Comparison of ENCODE assay signal across 23 cellular contexts in the genomic region with DNA sequence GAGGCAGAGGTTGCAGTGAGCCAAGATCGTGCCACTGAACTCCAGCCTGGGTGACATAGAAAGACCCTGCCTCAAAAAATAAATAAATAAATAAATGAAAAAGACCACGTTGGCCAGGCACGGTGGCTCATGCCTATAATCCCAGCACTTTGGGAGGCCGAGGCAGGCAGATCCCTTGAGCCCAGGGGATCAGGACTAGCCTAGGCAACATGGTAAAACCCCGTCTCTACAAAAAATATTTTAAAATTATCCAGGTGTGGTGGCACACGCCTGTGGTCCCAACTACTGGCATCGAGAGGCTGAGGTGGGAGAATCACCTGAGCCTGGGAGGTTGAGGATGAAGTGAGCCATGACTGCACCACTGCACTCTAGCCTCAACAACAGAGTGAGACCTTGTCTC.
A peak's percentile ranks its signal among the peaks of the same experiment; 100 is the strongest.
DNase-seq lines count a peak whose midpoint lies in the region; ATAC-seq, FAIRE-seq and TF ChIP-seq lines count a peak whose summit lies in the region.
"Had no signal": no experiment of that assay in that cellular context is flagged by ENCODE, and none has a peak within 500 bp of the region (broad histone marks: within the 10 kb centered on the region; RNA-seq: fewer than 3 reads in every experiment).

No MANE protein-coding gene starts in this region.

- TF ChIP-seq RAD21 in HepG2 (CRISPR knock-in tag; IDR thresholded peaks at IDR 0.05): no peak

- H3K4me2 ChIP-seq in HepG2 (ENCODE audit: low read depth, low read length): no peak overlapping the region
- H3K4me2 ChIP-seq: KMS-11 had no signal

- BruUV-seq in HepG2 (replicated peaks; lab: Mats Ljungman, UMichigan): no TSS peak

- no peaks in the 10 kb centered on the region for H3K36me3 Mint-ChIP-seq in mesothelial cell of epicardium
- H3K36me3 Mint-ChIP-seq: immature natural killer cell, T-cell had no signal

- H3K27me3 ChIP-seq in right lobe of liver (no peaks in the 10 kb centered on the region), HepG2 (ENCODE audit: control insufficient read depth in 1 of 2, insufficient read depth in 2 of 2, low read length in 2 of 2) (no peaks in the 10 kb centered on the region), right atrium auricular region (no peaks in the 10 kb centered on the region), skeletal muscle tissue (ENCODE audit: control insufficient read depth in 3 of 3, insufficient read depth in 3 of 3, low read length in 3 of 3) (no peaks in the 10 kb centered on the region), aorta (ENCODE audit: control insufficient read depth in 1 of 2, insufficient read depth in 2 of 2, low read length in 1 of 2) (no peaks in the 10 kb centered on the region)
- H3K27me3 ChIP-seq: ovary, SJSA1 had no signal

- TF ChIP-seq POLR2A in right lobe of liver (IDR thresholded peaks at IDR 0.05) (no peak), HepG2 (IDR thresholded peaks at IDR 0.05; ENCODE audit: insufficient read depth in 1 of 2, low read depth in 2 of 2, low read length in 2 of 2) (no peak)

- intact Hi-C loops in right lobe of liver (cut with DNase I): no loop called here
- intact Hi-C loops in HepG2 (cut with micrococcal nuclease; ENCODE audit: unreplicated experiment): no loop called here
- intact Hi-C loops in aorta (cut with DNase I): loop anchor here in 1 of 2 donors (5.0 kb wide), 1 partner anchor 40 kb away; no protein-coding TSS in a partner anchor

- no peaks in the 10 kb centered on the region for H3K27me3 Mint-ChIP-seq in mesothelial cell of epicardium (ENCODE audit: low read depth)

- H3K4me1 Mint-ChIP-seq in mesothelial cell of epicardium: no peaks in the 10 kb centered on the region
- H3K4me1 Mint-ChIP-seq: immature natural killer cell, T-cell had no signal

- DNase-seq in right lobe of liver (no peak), HepG2 (ENCODE audit: low spot score) (no peak), right atrium auricular region (ENCODE audit: low spot score) (peak; percentile 16), aorta (no peak), AG08396 (ENCODE audit: low spot score) (no peak), mesothelial cell of epicardium (ENCODE audit: low spot score in 2 of 2, unreplicated experiment in 2 of 2) (no peak)
- DNase-seq: activated CD4-positive, alpha-beta T cell treated with anti-CD3 and anti-CD28 coated beads for 1 hour; activated T-cell treated with anti-CD3 and anti-CD28 coated beads, Interleukin-2, amount 50 U/mL, for 1 hour; DND-41; hippocampal formation; immature natural killer cell; NCI-H146; nephron progenitor cell; T-cell had no signal

- peaks cover 0 to 23% (median 14%) of the 10 kb centered on the region in 4 donors for H3K36me3 ChIP-seq in right lobe of liver
- H3K36me3 ChIP-seq in HepG2 (replicated peaks in 1 of 2; ENCODE audit: control insufficient read depth in 1 of 2, insufficient read depth in 2 of 2, low read length in 2 of 2): peaks cover 30 to 45% of the 10 kb centered on the region in 2 experiments
- peaks cover 86% of the 10 kb centered on the region for H3K36me3 ChIP-seq in right atrium auricular region
- peaks cover 29 to 54% (median 35%) of the 10 kb centered on the region in 3 donors for H3K36me3 ChIP-seq in skeletal muscle tissue (ENCODE audit: control insufficient read depth in 3 of 3, insufficient read depth in 3 of 3, low read length in 3 of 3)
- H3K36me3 ChIP-seq in aorta (ENCODE audit: control insufficient read depth in 1 of 2, insufficient read depth in 2 of 2, low read length in 1 of 2): peaks cover 6 to 15% of the 10 kb centered on the region in 2 donors
- H3K36me3 ChIP-seq: ovary, SJSA1 had no signal

- H3K27ac Mint-ChIP-seq in mesothelial cell of epicardium: no peak overlapping the region
- H3K27ac Mint-ChIP-seq: immature natural killer cell; nephron progenitor cell; stimulated activated naive CD8-positive, alpha-beta T cell treated with anti-CD3 and anti-CD28 coated beads, Interleukin-15, Interleukin-2, amounts not matched to agents 100 ng/mL and 50 ng/mL, for 24 hours; T-cell had no signal

- H3K4me3 ChIP-seq in right lobe of liver (no peak overlapping the region), HepG2 (replicated peaks in 1 of 3; ENCODE audit: insufficient read depth in 1 of 3, low read depth in 2 of 3, low read length in 3 of 3) (no peak overlapping the region), right atrium auricular region (no peak overlapping the region), skeletal muscle tissue (ENCODE audit: low read length in 3 of 3) (no peak overlapping the region), aorta (ENCODE audit: low read length in 2 of 2) (no peak overlapping the region)
- H3K4me3 ChIP-seq: ovary, SJSA1 had no signal

- in situ Hi-C loops in HepG2 (cut with HindIII; ENCODE audit: extremely low pct_ligation_motif_present, low pct_unique_long_range_greater_than_20kb): loop anchor here (25.0 kb wide), 1 partner anchor 455 kb away; no protein-coding TSS in a partner anchor

- CTCF ChIA-PET in HepG2 (lab: Yijun Ruan, JAX; ENCODE audit: low intra/inter-chr PET ratio, low total read pairs): no interaction called here

- POLR2A ChIA-PET in HepG2 (lab: Yijun Ruan, JAX): no interaction called here

- TF ChIP-seq EP300 in HepG2 (IDR thresholded peaks at IDR 0.05; ENCODE audit: low read depth in 2 of 2, low read length in 2 of 2) (no peak), HepG2 (CRISPR knock-in tag; IDR thresholded peaks at IDR 0.05; ENCODE audit: borderline replicate concordance) (no peak)

- H3K27ac ChIP-seq in right lobe of liver (peak overlapping the region; percentile 52 to 85 (median 75)), HepG2 (ENCODE audit: extremely low read length, insufficient read depth, low read length) (no peak overlapping the region), right atrium auricular region (peak overlapping the region; percentile 95 to 99), skeletal muscle tissue (ENCODE audit: low read depth, low read length) (peak overlapping the region; percentile 97), aorta (ENCODE audit: low read depth in 1 of 2, low read length in 2 of 2) (peak overlapping the region; percentile 80 to 98)
- H3K27ac ChIP-seq: KMS-11, ovary, SJSA1 had no signal

- H3K79me2 ChIP-seq in HepG2 (ENCODE audit: insufficient read depth, low read length): no peaks in the 10 kb centered on the region

- no peak overlapping the region for H2AFZ ChIP-seq in HepG2 (ENCODE audit: low read length)

- no peak for ATAC-seq in right lobe of liver
- no peak for ATAC-seq in HepG2
- no peak for ATAC-seq in aorta (ENCODE audit: low FRiP score)
- ATAC-seq in GM18867 (IDR thresholded peaks at IDR 0.05; ENCODE audit: unreplicated experiment): no peak
- ATAC-seq: Panc1, T-cell had no signal

- H3K9me3 ChIP-seq in right lobe of liver (no peaks in the 10 kb centered on the region), HepG2 (ENCODE audit: low read length) (no peaks in the 10 kb centered on the region), right atrium auricular region (no peaks in the 10 kb centered on the region), skeletal muscle tissue (ENCODE audit: control insufficient read depth in 3 of 3, low read length in 3 of 3) (no peaks in the 10 kb centered on the region), aorta (ENCODE audit: control insufficient read depth, low read length) (no peaks in the 10 kb centered on the region)
- H3K9me3 ChIP-seq: ovary, SJSA1 had no signal

- no peaks in the 10 kb centered on the region for H4K20me1 ChIP-seq in HepG2 (ENCODE audit: insufficient read depth, low read length)

- H3K4me1 ChIP-seq in right lobe of liver: peaks cover 0 to 18% (median 7%) of the 10 kb centered on the region in 4 donors
- no peaks in the 10 kb centered on the region for H3K4me1 ChIP-seq in HepG2 (ENCODE audit: insufficient read depth, low read length)
- peaks cover 0 to 68% of the 10 kb centered on the region in 2 donors for H3K4me1 ChIP-seq in right atrium auricular region
- H3K4me1 ChIP-seq in skeletal muscle tissue (ENCODE audit: control insufficient read depth in 3 of 3, insufficient read depth in 3 of 3, low read length in 3 of 3): peaks cover 42 to 76% (median 74%) of the 10 kb centered on the region in 3 donors
- peaks cover 5 to 8% of the 10 kb centered on the region in 2 donors for H3K4me1 ChIP-seq in aorta (ENCODE audit: control insufficient read depth in 1 of 2, insufficient read depth in 2 of 2, low read length in 2 of 2)
- H3K4me1 ChIP-seq: SJSA1 had no signal

- no peaks in the 10 kb centered on the region for H3K9me3 Mint-ChIP-seq in mesothelial cell of epicardium
- H3K9me3 Mint-ChIP-seq: immature natural killer cell; nephron progenitor cell; stimulated activated naive CD8-positive, alpha-beta T cell treated with anti-CD3 and anti-CD28 coated beads, Interleukin-15, Interleukin-2, amounts not matched to agents 100 ng/mL and 50 ng/mL, for 24 hours; T-cell had no signal

- no peak overlapping the region for H3K4me3 Mint-ChIP-seq in mesothelial cell of epicardium
- H3K4me3 Mint-ChIP-seq: immature natural killer cell; nephron progenitor cell; stimulated activated naive CD8-positive, alpha-beta T cell treated with anti-CD3 and anti-CD28 coated beads, Interleukin-15, Interleukin-2, amounts not matched to agents 100 ng/mL and 50 ng/mL, for 24 hours; T-cell had no signal

- no peak for FAIRE-seq in HepG2 (lab: Jason Lieb, UNC)
- FAIRE-seq: bronchial epithelial cell, TTC549 had no signal

- WGBS in right lobe of liver (ENCODE audit: insufficient coverage, low coverage, low lambda C conversion rate, missing lambda C conversion rate): 96% methylated on average over 7 of the region's 7 CpGs
- 98% methylated on average over 7 of the region's 7 CpGs for WGBS in HepG2 (ENCODE audit: low lambda C conversion rate)
- WGBS in aorta, 2 donors: 71 to 72% methylated on average over 7 of the region's 7 CpGs

- no peak overlapping the region for H3K9ac ChIP-seq in HepG2 (ENCODE audit: insufficient read depth, low read depth, low read length)
- H3K9ac ChIP-seq in skeletal muscle tissue (ENCODE audit: low read depth in 1 of 3, low read length in 3 of 3): peak overlapping the region in 2 of 3 donors; percentile 68 to 79
- H3K9ac ChIP-seq: KMS-11 had no signal

- TF ChIP-seq CTCF in right lobe of liver (IDR thresholded peaks at IDR 0.05) (no peak), HepG2 (CRISPR knock-in tag; IDR thresholded peaks at IDR 0.05) (no peak), right atrium auricular region (IDR thresholded peaks at IDR 0.05) (no peak), mesothelial cell of epicardium (IDR thresholded peaks at IDR 0.05; ENCODE audit: unreplicated experiment) (no peak)

TF ChIP-seq in HepG2, 621 proteins besides CTCF, POLR2A, EP300 and RAD21:
- no peak for TF ChIP-seq SRF (IDR thresholded peaks at IDR 0.05; ENCODE audit: low read depth, low read length)
